ENCODE assay signal across 17 cellular contexts in the genomic region with DNA sequence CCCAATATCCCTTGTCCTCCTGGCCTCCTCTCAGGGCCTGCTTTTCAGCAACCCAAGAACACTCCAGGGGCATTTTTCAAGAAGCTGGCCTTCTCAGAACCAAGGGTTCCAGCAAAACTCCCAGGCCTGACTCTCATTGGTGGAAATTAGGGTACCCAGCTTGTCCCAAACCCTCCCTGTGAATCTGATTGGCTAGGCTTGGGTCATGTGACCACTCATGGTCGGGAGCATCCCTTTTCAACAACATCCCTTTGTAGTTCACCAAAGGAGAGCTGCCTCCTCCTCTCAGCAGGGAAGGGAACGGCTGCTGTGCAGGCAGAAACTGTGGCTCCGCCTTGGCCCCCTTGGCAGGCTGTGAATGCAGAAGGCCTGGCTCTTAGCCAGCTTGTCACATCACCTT. TPM values are rescaled to one million over a fixed set of nuclear protein-coding genes. Genes with fewer than 3 reads are reported as not detected.
DNase-seq lines count a peak whose midpoint lies in the region; ATAC-seq and TF ChIP-seq lines count a peak whose summit lies in the region.
"Had no signal": no experiment of that assay in that cellular context is flagged by ENCODE, and none has a peak within 500 bp of the region (broad histone marks: within the 10 kb centered on the region; RNA-seq: fewer than 3 reads in every experiment).

No MANE protein-coding gene starts in this region.

- POLR2A ChIA-PET in HCT116 (lab: Charles Lee) (no interaction called here), Caco-2 (lab: Charles Lee) (no interaction called here)

- H3K9me3 Mint-ChIP-seq in Caco-2 (ENCODE audit: unreplicated experiment): peaks cover 13% of the 10 kb centered on the region

- H3K27me3 ChIP-seq in HCT116 (ENCODE audit: insufficient read depth, low read length): no peaks in the 10 kb centered on the region
- H3K27me3 ChIP-seq in Caco-2 (replicated peaks; ENCODE audit: control insufficient read depth, insufficient read depth, low read length): no peaks in the 10 kb centered on the region
- H3K27me3 ChIP-seq: SJSA1 had no signal

- TF ChIP-seq POLR2A in HCT116 (IDR thresholded peaks at IDR 0.05; ENCODE audit: borderline replicate concordance, extremely low read depth, insufficient read depth, insufficient read length): no peak

- TF ChIP-seq CTCF in HCT116 (IDR thresholded peaks at IDR 0.05 in 2 of 3, conservative IDR thresholded peaks at IDR 0.05 in 1 of 3; ENCODE audit: borderline replicate concordance in 1 of 3, insufficient read depth in 1 of 3, low read depth in 2 of 3, low read length in 2 of 3): no peak
- TF ChIP-seq CTCF in coronary artery (IDR thresholded peaks at IDR 0.05): no peak
- TF ChIP-seq CTCF in Caco-2 (IDR thresholded peaks at IDR 0.05; ENCODE audit: insufficient read depth in 1 of 2, low read depth in 1 of 2, low read length in 1 of 2, severe bottlenecking in 1 of 2, unreplicated experiment in 1 of 2): no peak

- no peak overlapping the region for H3K27ac Mint-ChIP-seq in Caco-2 (ENCODE audit: unreplicated experiment)
- H3K27ac Mint-ChIP-seq: CD14-positive monocyte had no signal

- H3K4me1 Mint-ChIP-seq in Caco-2 (ENCODE audit: low read depth, unreplicated experiment): peaks cover 7% of the 10 kb centered on the region
- H3K4me1 Mint-ChIP-seq: CD14-positive monocyte had no signal

- H3K9me3 ChIP-seq in HCT116 (ENCODE audit: control insufficient read depth in 1 of 2, insufficient read depth in 1 of 2, low read depth in 1 of 2, low read length in 2 of 2) (no peaks in the 10 kb centered on the region), Caco-2 (no peaks in the 10 kb centered on the region)
- H3K9me3 ChIP-seq: SJSA1 had no signal

- H3K27ac ChIP-seq in HCT116 (ENCODE audit: low read depth, low read length): no peak overlapping the region
- no peak overlapping the region for H3K27ac ChIP-seq in coronary artery
- H3K27ac ChIP-seq: SJSA1 had no signal

- intact Hi-C loops in HCT116 (cut with micrococcal nuclease): no loop called here
- intact Hi-C loops in Caco-2 (cut with micrococcal nuclease; ENCODE audit: unreplicated experiment): no loop called here

- H3K4me3 ChIP-seq in HCT116 (replicated peaks in 1 of 2; ENCODE audit: low read depth in 1 of 2, low read length in 2 of 2): no peak overlapping the region
- H3K4me3 ChIP-seq in coronary artery: no peak overlapping the region
- no peak overlapping the region for H3K4me3 ChIP-seq in Caco-2 (ENCODE audit: low read depth, low read length)
- H3K4me3 ChIP-seq: SJSA1 had no signal

- ATAC-seq in HCT116: peak; percentile 20; the same call in 1 of the 2 replicates
- no peak for ATAC-seq in GM18520 (IDR thresholded peaks at IDR 0.05; ENCODE audit: unreplicated experiment)

- DNase-seq in NCI-H146 (lab: John Stamatoyannopoulos, UW) (peak; percentile 9), NCI-H146 treated with DMSO at 0.1 percent for 48 hours (lab: John Stamatoyannopoulos, UW; ENCODE audit: unreplicated experiment) (no peak), HCT116 (ENCODE audit: low read depth, low spot score) (no peak), NCI-H2171 treated with DMSO at 0.1 percent for 48 hours (lab: John Stamatoyannopoulos, UW) (peak; percentile 69), iPS-NIHi11 (ENCODE audit: low spot score) (peak; percentile 60), coronary artery (ENCODE audit: low spot score) (no peak), Caco-2 (no peak)
- DNase-seq: 8988T, DMS79, GDM1, GOT3, Kasumi-1, NCI-H1417 treated with DMSO at 0.1 percent for 48 hours, NCI-H510A treated with DMSO at 0.1 percent for 48 hours had no signal

- peaks cover 6% of the 10 kb centered on the region for H3K27me3 Mint-ChIP-seq in Caco-2 (ENCODE audit: insufficient read depth, unreplicated experiment)

- CTCF ChIA-PET in HCT116 (lab: Charles Lee) (no interaction called here), Caco-2 (lab: Charles Lee) (no interaction called here)

- no peak overlapping the region for H2AFZ ChIP-seq in HCT116 (ENCODE audit: low read depth, low read length, poor library complexity, severe bottlenecking)

- no peaks in the 10 kb centered on the region for H3K4me1 ChIP-seq in HCT116 (ENCODE audit: control insufficient read depth in 1 of 2, insufficient read depth in 2 of 2, low read length in 2 of 2)
- no peaks in the 10 kb centered on the region for H3K4me1 ChIP-seq in Caco-2
- H3K4me1 ChIP-seq: SJSA1 had no signal

- H4K20me1 ChIP-seq in HCT116 (ENCODE audit: insufficient read depth): no peaks in the 10 kb centered on the region

- no TSS peak for BruUV-seq in HCT116 (replicated peaks; lab: Mats Ljungman, UMichigan)
- no TSS peak for BruUV-seq in Caco-2 (replicated peaks; lab: Mats Ljungman, UMichigan)

- H3K36me3 ChIP-seq in HCT116 (ENCODE audit: control insufficient read depth in 1 of 2, insufficient read depth in 2 of 2, low read length in 2 of 2): no peaks in the 10 kb centered on the region
- H3K36me3 ChIP-seq in Caco-2 (ENCODE audit: control insufficient read depth, insufficient read depth, low read length): no peaks in the 10 kb centered on the region
- H3K36me3 ChIP-seq: SJSA1 had no signal

- H3K4me3 Mint-ChIP-seq in Caco-2 (ENCODE audit: unreplicated experiment): no peak overlapping the region
- H3K4me3 Mint-ChIP-seq: CD14-positive monocyte had no signal

- no peak overlapping the region for H3K9ac ChIP-seq in HCT116 (ENCODE audit: low read length)

- no peaks in the 10 kb centered on the region for H3K9me2 ChIP-seq in HCT116 (ENCODE audit: insufficient read depth)

- H3K36me3 Mint-ChIP-seq in Caco-2 (ENCODE audit: insufficient read depth, unreplicated experiment): no peaks in the 10 kb centered on the region
- H3K36me3 Mint-ChIP-seq: CD14-positive monocyte had no signal

- no peak overlapping the region for H3K4me2 ChIP-seq in HCT116 (ENCODE audit: low read length)

- H3K79me2 ChIP-seq in HCT116 (ENCODE audit: insufficient read depth, low read length): no peaks in the 10 kb centered on the region

- RAD21 ChIA-PET in HCT116 (lab: Charles Lee; ENCODE audit: low non-redundant PET in 1 of 2, low total read pairs in 2 of 2, uncharacterized antibody in 2 of 2, unreplicated experiment in 2 of 2): no interaction called here

- no peak for TF ChIP-seq RAD21 in HCT116 (IDR thresholded peaks at IDR 0.05; ENCODE audit: low read depth)

TF ChIP-seq in HCT116, 20 proteins besides CTCF, POLR2A, EP300 and RAD21:
- no peak for TF ChIP-seq POLR2AphosphoS5 (IDR thresholded peaks at IDR 0.05; ENCODE audit: low read depth, low read length)
- TF ChIP-seq, protein P1, sequence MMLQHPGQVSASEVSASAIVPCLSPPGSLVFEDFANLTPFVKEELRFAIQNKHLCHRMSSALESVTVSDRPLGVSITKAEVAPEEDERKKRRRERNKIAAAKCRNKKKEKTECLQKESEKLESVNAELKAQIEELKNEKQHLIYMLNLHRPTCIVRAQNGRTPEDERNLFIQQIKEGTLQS (IDR thresholded peaks at IDR 0.05): no peak
- no peak for TF ChIP-seq EGR1 (IDR thresholded peaks at IDR 0.05; ENCODE audit: low read depth)
- TF ChIP-seq TCF7L2 (IDR thresholded peaks at IDR 0.05; ENCODE audit: borderline replicate concordance, extremely low read depth, insufficient read depth, insufficient read length): no peak

RNA-seq across cellular contexts. Expression of a gene that starts 26.5 kb away (rescaled TPM):
- total RNA-seq in HCT116 (2021; ENCODE audit: unreplicated experiment) (2.5 TPM), Caco-2 (2022) (not detected in 2 replicates)
- polyA plus RNA-seq in HCT116 (2012): 0.87 and 0.94 TPM in 2 replicates
- polyA plus RNA-seq: CD14-positive monocyte had no signal

Comparison
In these comparisons a context has a peak if more than half of its experiments do, and no peak if none do; other contexts are left out.
1. DNase-seq: peak in NCI-H146 (single experiment), NCI-H2171 treated with DMSO at 0.1 percent for 48 hours (single experiment) and iPS-NIHi11 (single experiment); none in NCI-H146 treated with DMSO at 0.1 percent for 48 hours (single experiment), HCT116 (single experiment), coronary artery (single experiment) and Caco-2 (0 of 2).